Comparison of ENCODE assay signal across 13 cellular contexts in the genomic region with DNA sequence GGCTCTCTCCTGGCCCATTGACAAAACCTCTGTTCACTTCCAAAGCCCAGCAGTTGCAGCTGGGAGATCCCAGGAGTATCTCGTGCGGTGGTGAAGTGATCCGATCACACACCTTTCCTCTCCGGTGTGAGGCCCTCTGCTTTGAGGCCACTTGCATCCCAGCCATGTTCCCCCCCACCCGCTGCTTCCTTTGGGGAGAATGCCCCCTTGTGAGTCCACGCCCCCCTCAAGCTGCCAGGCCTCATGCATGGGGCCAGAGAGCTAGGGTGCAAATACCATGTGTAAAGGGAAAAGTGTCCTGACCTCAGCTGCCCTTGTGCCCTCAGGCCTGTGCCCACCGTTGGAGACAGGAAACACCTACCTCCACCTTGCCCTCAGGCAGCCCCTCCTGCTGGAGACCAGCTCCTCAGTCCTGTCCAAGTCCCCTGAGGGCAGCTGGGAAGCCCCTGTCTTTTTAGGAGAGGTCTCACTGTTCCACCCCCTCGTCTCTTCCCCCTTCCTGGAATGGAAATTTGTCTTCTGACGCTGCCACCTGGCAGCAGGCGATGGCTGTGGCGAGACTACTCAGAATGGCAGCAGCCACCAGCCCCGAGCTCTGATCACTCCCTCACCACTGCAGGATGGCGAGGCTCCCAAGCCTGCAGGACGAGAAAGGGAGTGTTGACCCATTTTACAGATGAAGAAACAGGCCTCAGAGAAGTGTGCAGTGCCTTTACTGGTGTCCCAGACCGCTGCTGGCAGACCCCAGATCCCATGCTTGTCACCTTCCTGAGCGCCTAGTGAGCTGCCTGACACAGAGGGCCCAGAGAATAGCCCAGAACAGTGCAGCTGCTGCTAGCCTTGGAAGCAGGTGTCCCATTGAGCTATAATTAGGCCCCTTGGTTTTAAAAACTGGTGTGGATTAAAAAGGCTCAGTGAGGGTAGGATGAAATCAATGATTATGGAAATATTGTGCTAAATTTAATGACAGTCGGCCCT.
DNase-seq lines count a peak whose midpoint lies in the region; ATAC-seq, FAIRE-seq and TF ChIP-seq lines count a peak whose summit lies in the region.
"Had no signal": no experiment of that assay in that cellular context is flagged by ENCODE, and none has a peak within 500 bp of the region (broad histone marks: within the 10 kb centered on the region; RNA-seq: fewer than 3 reads in every experiment).

No MANE protein-coding gene starts in this region.

- peaks cover 21% of the 10 kb centered on the region for H3K36me3 Mint-ChIP-seq in T-helper 1 cell treated with Interleukin-12 subunit alpha and Interleukin-12 subunit beta and Interleukin-4 antibody, amounts not matched to agents 30 μg/mL and 1 μg/mL, for 36 hours (ENCODE audit: low read depth)
- no peaks in the 10 kb centered on the region for H3K36me3 Mint-ChIP-seq in brain
- no peaks in the 10 kb centered on the region for H3K36me3 Mint-ChIP-seq in progenitor cell of endocrine pancreas (ENCODE audit: insufficient read depth)
- H3K36me3 Mint-ChIP-seq: type B pancreatic cell had no signal

- H3K4me1 ChIP-seq in Karpas-422 (ENCODE audit: low read length), result peaks cover 57% of the 10 kb centered on the region
- H3K4me1 ChIP-seq in mucosa of descending colon (ENCODE audit: low read depth), result peaks cover 29% of the 10 kb centered on the region
- peaks cover 36% of the 10 kb centered on the region for H3K4me1 ChIP-seq in HepG2 (ENCODE audit: insufficient read depth, low read length)

- CTCF ChIA-PET in HepG2 (lab: Yijun Ruan, JAX; ENCODE audit: low intra/inter-chr PET ratio, low total read pairs), result no interaction called here

- H3K4me3 ChIP-seq in Karpas-422 (ENCODE audit: low read length), result no peak overlapping the region
- no peak overlapping the region for H3K4me3 ChIP-seq in mucosa of descending colon
- H3K4me3 ChIP-seq in HepG2 (replicated peaks in 1 of 3; ENCODE audit: insufficient read depth in 1 of 3, low read depth in 2 of 3, low read length in 3 of 3), result no peak overlapping the region
- H3K4me3 ChIP-seq: GM23248, Peyer's patch had no signal

- intact Hi-C loops in mucosa of descending colon (cut with DNase I, micrococcal nuclease), result loop anchor here (5.0 kb wide), 1 partner anchor 193 kb away; no protein-coding TSS in a partner anchor
- intact Hi-C loops in HepG2 (cut with micrococcal nuclease; ENCODE audit: unreplicated experiment), result loop anchor here (1.0 kb wide), 3 partner anchors 186 to 514 kb away; no protein-coding TSS in a partner anchor

- H3K36me3 ChIP-seq in Karpas-422 (ENCODE audit: insufficient read depth, low read length), result no peaks in the 10 kb centered on the region
- no peaks in the 10 kb centered on the region for H3K36me3 ChIP-seq in mucosa of descending colon (ENCODE audit: low read depth)
- peaks cover 0 to 7% of the 10 kb centered on the region in 2 experiments; a peak in 1 of 5 replicates for H3K36me3 ChIP-seq in HepG2 (replicated peaks in 1 of 2; ENCODE audit: control insufficient read depth in 1 of 2, insufficient read depth in 2 of 2, low read length in 2 of 2)
- H3K36me3 ChIP-seq: Peyer's patch had no signal

- POLR2A ChIA-PET in HepG2 (lab: Yijun Ruan, JAX), result no interaction called here

- in situ Hi-C loops in HepG2 (cut with HindIII; ENCODE audit: extremely low pct_ligation_motif_present, low pct_unique_long_range_greater_than_20kb), result loop anchor here (5.0 kb wide), 1 partner anchor 193 kb away; no protein-coding TSS in a partner anchor

- H2AFZ ChIP-seq in Karpas-422 (ENCODE audit: low read length) (no peak overlapping the region), HepG2 (ENCODE audit: low read length) (no peak overlapping the region)
- H2AFZ ChIP-seq: GM23248 had no signal

- FAIRE-seq in HepG2 (lab: Jason Lieb, UNC), result no peak

- H3K9me2 ChIP-seq in Karpas-422 (replicated peaks; ENCODE audit: insufficient read depth, low read length), result no peaks in the 10 kb centered on the region

- TF ChIP-seq POLR2A in HepG2 (IDR thresholded peaks at IDR 0.05; ENCODE audit: insufficient read depth in 1 of 2, low read depth in 2 of 2, low read length in 2 of 2), result no peak

- no peak for TF ChIP-seq RAD21 in HepG2 (CRISPR knock-in tag; IDR thresholded peaks at IDR 0.05)

- H3K27ac Mint-ChIP-seq in T-helper 1 cell treated with Interleukin-12 subunit alpha and Interleukin-12 subunit beta and Interleukin-4 antibody, amounts not matched to agents 30 μg/mL and 1 μg/mL, for 36 hours, result peak overlapping the region; percentile 86
- H3K27ac Mint-ChIP-seq in brain (peak overlapping the region; percentile 88 to 96 (median 92)), progenitor cell of endocrine pancreas (peak overlapping the region; percentile 69)
- H3K27ac Mint-ChIP-seq: type B pancreatic cell had no signal

- DNase-seq in T-helper 1 cell (no peak), Karpas-422 (peak; percentile 66), progenitor cell of endocrine pancreas (ENCODE audit: low spot score, unreplicated experiment) (no peak), mucosa of descending colon (no peak), HepG2 (ENCODE audit: low spot score) (no peak), COLO829 (ENCODE audit: low spot score) (no peak)
- DNase-seq: AML-193, GM23248, NCI-H187, Peyer's patch had no signal

- no peak for ATAC-seq in mucosa of descending colon
- no peak for ATAC-seq in HepG2

- BruUV-seq in HepG2 (replicated peaks; lab: Mats Ljungman, UMichigan), result no TSS peak

- TF ChIP-seq CTCF in brain (conservative IDR thresholded peaks at IDR 0.05), result no peak
- TF ChIP-seq CTCF in progenitor cell of endocrine pancreas (IDR thresholded peaks at IDR 0.05; ENCODE audit: unreplicated experiment), result no peak
- no peak for TF ChIP-seq CTCF in mucosa of descending colon (IDR thresholded peaks at IDR 0.05)
- no peak for TF ChIP-seq CTCF in HepG2 (CRISPR knock-in tag; IDR thresholded peaks at IDR 0.05)

- H3K9ac ChIP-seq in Karpas-422 (ENCODE audit: low read length) (no peak overlapping the region), HepG2 (ENCODE audit: insufficient read depth, low read depth, low read length) (no peak overlapping the region)
- H3K9ac ChIP-seq: GM23248 had no signal

- H4K20me1 ChIP-seq in Karpas-422 (ENCODE audit: insufficient read depth, low read depth, low read length) (no peaks in the 10 kb centered on the region), HepG2 (ENCODE audit: insufficient read depth, low read length) (no peaks in the 10 kb centered on the region)

- H3K4me2 ChIP-seq in Karpas-422 (ENCODE audit: low read depth, low read length, poor library complexity, severe bottlenecking) (peak overlapping the region; percentile 50), HepG2 (ENCODE audit: low read depth, low read length) (no peak overlapping the region)

- H3K9me3 Mint-ChIP-seq in T-helper 1 cell treated with Interleukin-12 subunit alpha and Interleukin-12 subunit beta and Interleukin-4 antibody, amounts not matched to agents 30 μg/mL and 1 μg/mL, for 36 hours, result no peaks in the 10 kb centered on the region
- H3K9me3 Mint-ChIP-seq in brain (peaks cover 0 to 6% (median 0%) of the 10 kb centered on the region in 5 experiments), progenitor cell of endocrine pancreas (ENCODE audit: low read depth) (no peaks in the 10 kb centered on the region)
- H3K9me3 Mint-ChIP-seq: type B pancreatic cell had no signal

- no peaks in the 10 kb centered on the region for H3K27me3 Mint-ChIP-seq in T-helper 1 cell treated with Interleukin-12 subunit alpha and Interleukin-12 subunit beta and Interleukin-4 antibody, amounts not matched to agents 30 μg/mL and 1 μg/mL, for 36 hours (ENCODE audit: low read depth)
- H3K27me3 Mint-ChIP-seq in brain, result no peaks in the 10 kb centered on the region
- H3K27me3 Mint-ChIP-seq in progenitor cell of endocrine pancreas, result no peaks in the 10 kb centered on the region
- H3K27me3 Mint-ChIP-seq: type B pancreatic cell had no signal

- 92% methylated on average over 17 of the region's 17 CpGs for WGBS in HepG2 (ENCODE audit: low lambda C conversion rate)

- no peaks in the 10 kb centered on the region for H3K79me2 ChIP-seq in Karpas-422 (ENCODE audit: low read length)
- no peaks in the 10 kb centered on the region for H3K79me2 ChIP-seq in HepG2 (ENCODE audit: insufficient read depth, low read length)

- H3K4me3 Mint-ChIP-seq in T-helper 1 cell treated with Interleukin-12 subunit alpha and Interleukin-12 subunit beta and Interleukin-4 antibody, amounts not matched to agents 30 μg/mL and 1 μg/mL, for 36 hours, result no peak overlapping the region
- H3K4me3 Mint-ChIP-seq in brain (peak overlapping the region in 3 of 5 experiments; percentile 19 to 39 (median 30)), progenitor cell of endocrine pancreas (ENCODE audit: low read depth) (no peak overlapping the region)
- H3K4me3 Mint-ChIP-seq: type B pancreatic cell had no signal

- no peak for TF ChIP-seq EP300 in HepG2 (IDR thresholded peaks at IDR 0.05; ENCODE audit: low read depth in 2 of 2, low read length in 2 of 2)
- no peak for TF ChIP-seq EP300 in HepG2 (CRISPR knock-in tag; IDR thresholded peaks at IDR 0.05; ENCODE audit: borderline replicate concordance)

- H3K27me3 ChIP-seq in Karpas-422 (ENCODE audit: low read length) (no peaks in the 10 kb centered on the region), HepG2 (ENCODE audit: control insufficient read depth in 1 of 2, insufficient read depth in 2 of 2, low read length in 2 of 2) (no peaks in the 10 kb centered on the region)
- H3K27me3 ChIP-seq: Peyer's patch had no signal

- H3K4me1 Mint-ChIP-seq in T-helper 1 cell treated with Interleukin-12 subunit alpha and Interleukin-12 subunit beta and Interleukin-4 antibody, amounts not matched to agents 30 μg/mL and 1 μg/mL, for 36 hours (ENCODE audit: low read depth), result peaks cover 51% of the 10 kb centered on the region
- H3K4me1 Mint-ChIP-seq in brain (peaks cover 91% of the 10 kb centered on the region), progenitor cell of endocrine pancreas (ENCODE audit: low read depth) (peaks cover 32% of the 10 kb centered on the region)

- no peak overlapping the region for H3K27ac ChIP-seq in Karpas-422 (ENCODE audit: low read length)
- H3K27ac ChIP-seq in HepG2 (ENCODE audit: extremely low read length, insufficient read depth, low read length), result no peak overlapping the region
- H3K27ac ChIP-seq: GM23248 had no signal

- H3K9me3 ChIP-seq in Karpas-422 (ENCODE audit: low read length) (no peaks in the 10 kb centered on the region), mucosa of descending colon (no peaks in the 10 kb centered on the region), HepG2 (ENCODE audit: low read length) (no peaks in the 10 kb centered on the region)
- H3K9me3 ChIP-seq: Peyer's patch had no signal

TF ChIP-seq in HepG2, 621 proteins besides CTCF, POLR2A, EP300 and RAD21 (continues in another document):
- TF ChIP-seq ZNF335 (CRISPR knock-in tag; IDR thresholded peaks at IDR 0.05), result no peak

Comparison
In these comparisons a context has a peak if more than half of its experiments do, and no peak if none do; other contexts are left out.
1. H3K4me3 Mint-ChIP-seq: peak in brain (3 of 5); none in T-helper 1 cell treated with Interleukin-12 subunit alpha and Interleukin-12 subunit beta and Interleukin-4 antibody, amounts not matched to agents 30 μg/mL and 1 μg/mL, for 36 hours (single experiment) and progenitor cell of endocrine pancreas (single experiment).
2. Peak in every context shown above with its lines, with median percentiles within 50 percentile points of each other: H3K27ac Mint-ChIP-seq.